In genomic region chr15:25385986-25386385, GRCh38 we compare ENCODE assay signal across 20 cellular contexts. TPM values are rescaled to one million over a fixed set of nuclear protein-coding genes. Genes with fewer than 3 reads are reported as not detected.
DNase-seq lines count a peak whose midpoint lies in the region; ATAC-seq and TF ChIP-seq lines count a peak whose summit lies in the region.
"Had no signal": no experiment of that assay in that cellular context is flagged by ENCODE, and none has a peak within 500 bp of the region (broad histone marks: within the 10 kb centered on the region; RNA-seq: fewer than 3 reads in every experiment).

No MANE protein-coding gene starts in this region.

- no peak for TF ChIP-seq POLR2A in gastrocnemius medialis (IDR thresholded peaks at IDR 0.05)

- H3K4me1 ChIP-seq in gastrocnemius medialis = peaks cover 2 to 3% of the 10 kb centered on the region in 2 donors
- no peaks in the 10 kb centered on the region for H3K4me1 ChIP-seq in foreskin keratinocyte
- H3K4me1 ChIP-seq: BE2C had no signal

- peak overlapping the region; percentile 67 for H3K27ac ChIP-seq in VCaP
- peak overlapping the region in 3 of 4 donors; percentile 13 to 20 (median 15) for H3K27ac ChIP-seq in gastrocnemius medialis
- H3K27ac ChIP-seq in foreskin keratinocyte = no peak overlapping the region
- no peak overlapping the region for H3K27ac ChIP-seq in brain microvascular endothelial cell
- H3K27ac ChIP-seq: GM23248 had no signal

- intact Hi-C loops in gastrocnemius medialis (cut with DNase I; ENCODE audit: low total_unique reads) = loop anchor here (2.0 kb wide), 1 partner anchor 39 kb away; no protein-coding TSS in a partner anchor

- in situ Hi-C loops in gastrocnemius medialis (cut with MboI; ENCODE audit: low sequenced_read_pairs in 4 of 4) (no loop called here), brain microvascular endothelial cell (cut with HindIII; ENCODE audit: low pct_ligation_motif_present, low sequenced_read_pairs) (no loop called here)

- no peaks in the 10 kb centered on the region for H3K27me3 ChIP-seq in gastrocnemius medialis
- H3K27me3 ChIP-seq in foreskin keratinocyte = no peaks in the 10 kb centered on the region
- H3K27me3 ChIP-seq in brain microvascular endothelial cell (replicated peaks) = no peaks in the 10 kb centered on the region
- H3K27me3 ChIP-seq: BE2C had no signal

- ATAC-seq in left lobe of liver (peak; percentile 67), gastrocnemius medialis (no peak), foreskin keratinocyte (no peak)
- ATAC-seq: GM12878 had no signal

- H3K9me3 ChIP-seq in gastrocnemius medialis = no peaks in the 10 kb centered on the region
- H3K9me3 ChIP-seq: BE2C, HAP-1 had no signal

- H3K36me3 ChIP-seq in gastrocnemius medialis = no peaks in the 10 kb centered on the region
- no peaks in the 10 kb centered on the region for H3K36me3 ChIP-seq in brain microvascular endothelial cell (replicated peaks)
- H3K36me3 ChIP-seq: BE2C had no signal

- H3K4me3 ChIP-seq in fibroblast of villous mesenchyme (ENCODE audit: low read depth, low read length) (no peak overlapping the region), gastrocnemius medialis (no peak overlapping the region), brain microvascular endothelial cell (ENCODE audit: low read depth, low read length) (no peak overlapping the region)
- H3K4me3 ChIP-seq: GM12878, GM23248, HAP-1 had no signal

- DNase-seq in fibroblast of villous mesenchyme (ENCODE audit: low read depth) = peak; percentile 50
- DNase-seq in left lobe of liver (ENCODE audit: low spot score) = no peak
- no peak for DNase-seq in gastrocnemius medialis
- no peak for DNase-seq in foreskin keratinocyte
- DNase-seq in brain microvascular endothelial cell = no peak
- no peak for DNase-seq in NCI-H187 treated with DMSO at 0.1 percent for 48 hours (lab: John Stamatoyannopoulos, UW)
- DNase-seq: ACHN; BE2C; C1 segment of cervical spinal cord; CD4-positive, CD25-positive, alpha-beta regulatory T cell; CD8-positive, alpha-beta memory T cell; COR-L47; DMS 273 treated with DMSO at 0.1 percent for 48 hours; DMS53; DND-41; EL; GM23248 had no signal

- TF ChIP-seq CTCF in VCaP (conservative IDR thresholded peaks at IDR 0.05) (no peak), fibroblast of villous mesenchyme (IDR thresholded peaks at IDR 0.05; ENCODE audit: insufficient read depth, low read depth, low read length) (no peak), gastrocnemius medialis (IDR thresholded peaks at IDR 0.05 in 4 of 5, conservative IDR thresholded peaks at IDR 0.05 in 1 of 5) (no peak), foreskin keratinocyte (conservative IDR thresholded peaks at IDR 0.05) (no peak), brain microvascular endothelial cell (IDR thresholded peaks at IDR 0.05; ENCODE audit: low read depth, low read length, missing control alignments) (no peak)

RNA-seq across cellular contexts. Expression of gene UBE3A, which starts 52.8 kb away (rescaled TPM):
- 71.2 and 96.7 TPM in 2 replicates for total RNA-seq in fibroblast of villous mesenchyme
- 49.8 TPM for total RNA-seq in left lobe of liver
- 100 to 1,000 TPM; 107 to 154 (median 130) TPM for total RNA-seq in gastrocnemius medialis
- 51.4 and 54.4 TPM in 2 replicates for total RNA-seq in foreskin keratinocyte
- polyA plus RNA-seq in foreskin keratinocyte = 13.1 and 14.5 TPM in 2 replicates

Comparison
In these comparisons a context has a peak if more than half of its experiments do, and no peak if none do; other contexts are left out.
1. H3K27ac ChIP-seq: peak in VCaP (single experiment) and gastrocnemius medialis (3 of 4); none in foreskin keratinocyte (single experiment) and brain microvascular endothelial cell (single experiment).